ENCODE assay signal across 10 cellular contexts in genomic region chr12:116060765-116061164, GRCh38.
DNase-seq lines count a peak whose midpoint lies in the region; ATAC-seq and TF ChIP-seq lines count a peak whose summit lies in the region.
"Had no signal": no experiment of that assay in that cellular context is flagged by ENCODE, and none has a peak within 500 bp of the region (broad histone marks: within the 10 kb centered on the region; RNA-seq: fewer than 3 reads in every experiment).

No MANE protein-coding gene starts in this region.

- no peaks in the 10 kb centered on the region for H3K36me3 ChIP-seq in effector memory CD4-positive, alpha-beta T cell (ENCODE audit: control insufficient read depth, insufficient read depth, low read length)

- ATAC-seq in GM21360 (IDR thresholded peaks at IDR 0.05; ENCODE audit: unreplicated experiment): peak; percentile 50
- peak; percentile 62 for ATAC-seq in HG03565 (IDR thresholded peaks at IDR 0.05; ENCODE audit: unreplicated experiment)
- ATAC-seq in Right ventricle myocardium superior (ENCODE audit: poor library complexity): no peak

- DNase-seq in EH (ENCODE audit: low read depth) (peak; percentile 37), epithelial cell of esophagus (ENCODE audit: low read depth) (peak; percentile 20), cardiac septum (ENCODE audit: low spot score) (no peak), Right ventricle myocardium superior (no peak)
- DNase-seq in effector memory CD4-positive, alpha-beta T cell: no peak
- no peak for DNase-seq in NK-92 treated with Interleukin-12 subunit alpha and Interleukin-12 subunit beta, amount 100 ng/mL, for 24 hours (lab: John Stamatoyannopoulos, UW)
- DNase-seq: stimulated activated CD4-positive, alpha-beta T cell treated with anti-CD3 and anti-CD28 coated beads, Interleukin-2, amount 100 ng/mL, for 48 hours had no signal

- no peak overlapping the region for H3K4me3 ChIP-seq in epithelial cell of esophagus (ENCODE audit: low read length)
- no peak overlapping the region for H3K4me3 ChIP-seq in effector memory CD4-positive, alpha-beta T cell (ENCODE audit: insufficient read depth, low read depth, low read length, poor library complexity, severe bottlenecking)
- H3K4me3 ChIP-seq: SK-N-MC had no signal

- intact Hi-C loops in cardiac septum (cut with DNase I) (no loop called here), Right ventricle myocardium superior (cut with DNase I) (no loop called here)

- TF ChIP-seq CTCF in epithelial cell of esophagus (IDR thresholded peaks at IDR 0.05; ENCODE audit: insufficient read depth, low read depth, low read length, missing control alignments): no peak

- no peaks in the 10 kb centered on the region for H3K9me3 ChIP-seq in effector memory CD4-positive, alpha-beta T cell (ENCODE audit: control insufficient read depth, low read length)

- no peaks in the 10 kb centered on the region for H3K27me3 ChIP-seq in effector memory CD4-positive, alpha-beta T cell (replicated peaks; ENCODE audit: control insufficient read depth, insufficient read depth, low read length, poor library complexity, severe bottlenecking)

- peaks cover 5% of the 10 kb centered on the region for H3K4me1 ChIP-seq in effector memory CD4-positive, alpha-beta T cell (ENCODE audit: control insufficient read depth, insufficient read depth, low read length, poor library complexity, severe bottlenecking)

- H3K27ac ChIP-seq in effector memory CD4-positive, alpha-beta T cell (ENCODE audit: insufficient read depth, low read length, poor library complexity, severe bottlenecking): no peak overlapping the region
- H3K27ac ChIP-seq: SK-N-MC had no signal

Comparison
In these comparisons a context has a peak if more than half of its experiments do, and no peak if none do; other contexts are left out.
1. DNase-seq: peak in EH (single experiment) and epithelial cell of esophagus (single experiment); none in cardiac septum (single experiment), effector memory CD4-positive, alpha-beta T cell (0 of 3), NK-92 treated with Interleukin-12 subunit alpha and Interleukin-12 subunit beta, amount 100 ng/mL, for 24 hours (single experiment) and Right ventricle myocardium superior (single experiment).